Comparison of ENCODE assay signal across 9 cellular contexts in genomic region chr6:169589699-169590257, GRCh38.
DNase-seq lines count a peak whose midpoint lies in the region; ATAC-seq and TF ChIP-seq lines count a peak whose summit lies in the region.
"Had no signal": no experiment of that assay in that cellular context is flagged by ENCODE, and none has a peak within 500 bp of the region (broad histone marks: within the 10 kb centered on the region; RNA-seq: fewer than 3 reads in every experiment).

No MANE protein-coding gene starts in this region.

- no peaks in the 10 kb centered on the region for H3K27me3 ChIP-seq in Peyer's patch
- H3K27me3 ChIP-seq in kidney epithelial cell (ENCODE audit: control insufficient read depth, insufficient read depth, low read length): no peaks in the 10 kb centered on the region

- H3K36me3 ChIP-seq in Peyer's patch: no peaks in the 10 kb centered on the region
- H3K36me3 ChIP-seq in kidney epithelial cell (ENCODE audit: control insufficient read depth, insufficient read depth, low read length): no peaks in the 10 kb centered on the region

- H3K9me3 ChIP-seq in Peyer's patch: no peaks in the 10 kb centered on the region

- peaks cover 0 to 8% (median 3%) of the 10 kb centered on the region in 4 donors for H3K4me1 ChIP-seq in Peyer's patch
- H3K4me1 ChIP-seq: parathyroid adenoma had no signal

- H3K4me3 ChIP-seq in Peyer's patch: no peak overlapping the region
- H3K4me3 ChIP-seq in kidney epithelial cell (ENCODE audit: low read depth, low read length): no peak overlapping the region

- ATAC-seq in activated CD4-positive, CD25-positive, alpha-beta regulatory T cell treated with anti-CD3 and anti-CD28 coated beads, Interleukin-2, amount 50 U/mL, for 24 hours: peak; percentile 84 to 97
- peak; percentile 64 for ATAC-seq in HG02870 (IDR thresholded peaks at IDR 0.05; ENCODE audit: unreplicated experiment)

- no peak for TF ChIP-seq CTCF in Peyer's patch (IDR thresholded peaks at IDR 0.05)
- TF ChIP-seq CTCF in kidney epithelial cell (IDR thresholded peaks at IDR 0.05; ENCODE audit: insufficient read depth, low read length, poor library complexity, severe bottlenecking): no peak

- TF ChIP-seq POLR2A in Peyer's patch (IDR thresholded peaks at IDR 0.05): no peak

- DNase-seq in activated CD4-positive, CD25-positive, alpha-beta regulatory T cell (lab: John Stamatoyannopoulos, UW): no peak
- DNase-seq in Peyer's patch: no peak
- peak; percentile 70 for DNase-seq in kidney epithelial cell (ENCODE audit: low read depth)
- no peak for DNase-seq in mucosa of gallbladder (ENCODE audit: low spot score)
- no peak for DNase-seq in DMS 273 treated with DMSO at 0.1 percent for 48 hours (lab: John Stamatoyannopoulos, UW)
- no peak for DNase-seq in stimulated activated CD4-positive, alpha-beta T cell treated with anti-CD3 and anti-CD28 coated beads, Interleukin-12 subunit alpha, Interleukin-12 subunit beta, amount 100 ng/mL, for 4 hours

- H3K27ac ChIP-seq in Peyer's patch: peak overlapping the region; percentile 42 to 78 (median 74)
- H3K27ac ChIP-seq: parathyroid adenoma had no signal
